ENCODE assay signal across 8 cellular contexts in genomic region chr2:12717191-12717987, GRCh38. TPM values are rescaled to one million over a fixed set of nuclear protein-coding genes. Genes with fewer than 3 reads are reported as not detected.
DNase-seq lines count a peak whose midpoint lies in the region; ATAC-seq and TF ChIP-seq lines count a peak whose summit lies in the region.

No MANE protein-coding gene starts in this region.

- ATAC-seq in GM21447 (IDR thresholded peaks at IDR 0.05; ENCODE audit: unreplicated experiment) (peak; percentile 15), GM21619 (IDR thresholded peaks at IDR 0.05; ENCODE audit: unreplicated experiment) (no peak)

- DNase-seq in AG10803 (ENCODE audit: low read depth), result peak; percentile 71
- peak; percentile 76 to 83 for DNase-seq in NCI-H2081 (lab: John Stamatoyannopoulos, UW)
- peak; percentile 52 for DNase-seq in cerebellum (ENCODE audit: low spot score)
- peak; percentile 47 for DNase-seq in kidney tubule cell (ENCODE audit: low spot score)
- peak; percentile 50 for DNase-seq in stimulated activated CD4-positive, alpha-beta T cell treated with anti-CD3 and anti-CD28 coated beads, Interleukin-4, amount 100 ng/mL, for 24 hours

- TF ChIP-seq CTCF in AG10803 (conservative IDR thresholded peaks at IDR 0.05; ENCODE audit: low read length), result peak; percentile 53
- TF ChIP-seq CTCF in WI38 (IDR thresholded peaks at IDR 0.05; ENCODE audit: low read depth, low read length), result 0 out of 2 replicates have a peak, but pooled peaks have one; percentile 20

- H3K4me3 ChIP-seq in AG10803 (ENCODE audit: low read length), result peak overlapping the region; percentile 91
- H3K4me3 ChIP-seq in WI38 (ENCODE audit: low read depth, low read length), result peak overlapping the region; percentile 71

RNA-seq across cellular contexts. Expression of gene TRIB2, which starts 0.7 kb away (rescaled TPM):
- total RNA-seq in cerebellum, result 146 TPM
